In the genomic region with DNA sequence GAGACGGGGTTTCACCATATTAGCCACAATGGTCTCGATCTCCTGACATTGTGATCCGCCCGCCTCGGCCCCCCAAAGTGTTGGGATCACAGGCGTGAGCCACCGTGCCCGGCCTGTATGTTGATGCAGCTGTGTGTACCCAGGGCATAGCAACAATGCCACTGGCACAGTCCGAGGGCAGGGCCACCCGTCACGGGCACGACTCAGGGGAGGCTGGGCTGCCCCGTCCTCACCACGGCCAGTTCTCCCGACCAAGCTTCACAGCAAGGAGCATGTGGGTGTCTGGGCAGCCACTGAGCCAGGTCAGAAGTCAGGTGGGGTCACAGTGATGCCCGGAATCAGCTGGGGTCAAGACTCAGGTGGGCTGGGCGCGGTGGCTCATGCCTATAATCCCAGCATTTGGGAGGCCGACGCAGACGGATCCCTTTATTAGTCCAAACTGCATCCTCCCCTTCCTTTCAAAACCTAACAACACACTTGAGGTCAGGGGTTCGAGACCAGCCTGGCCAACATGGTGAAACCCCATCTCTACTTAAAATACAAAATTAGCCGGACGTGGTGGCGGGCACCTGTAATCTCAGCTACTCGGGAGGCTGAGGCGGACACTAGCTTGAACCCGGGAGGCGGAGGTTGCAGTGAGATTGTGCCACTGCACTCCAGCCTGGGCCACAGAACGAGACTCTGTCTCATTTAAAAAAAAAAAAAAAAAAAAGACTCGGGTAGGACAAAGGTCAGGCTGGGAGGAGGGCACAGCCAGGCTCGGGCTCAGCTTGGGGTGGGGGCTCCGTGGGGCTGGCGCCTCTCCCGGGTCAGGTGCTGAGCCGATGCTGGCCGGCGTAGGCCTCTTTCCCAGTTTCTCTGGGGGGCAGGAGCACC, we compare ENCODE assay signal across 9 cellular contexts. TPM values are rescaled to one million over a fixed set of nuclear protein-coding genes. Genes with fewer than 3 reads are reported as not detected.
DNase-seq lines count a peak whose midpoint lies in the region; ATAC-seq and TF ChIP-seq lines count a peak whose summit lies in the region.
"Had no signal": no experiment of that assay in that cellular context is flagged by ENCODE, and none has a peak within 500 bp of the region (broad histone marks: within the 10 kb centered on the region; RNA-seq: fewer than 3 reads in every experiment).

No MANE protein-coding gene starts in this region.

- H3K27me3 Mint-ChIP-seq in CD4-positive, alpha-beta memory T cell, result peaks cover 0 to 3% of the 10 kb centered on the region in 2 donors
- H3K27me3 Mint-ChIP-seq in endothelial cell (ENCODE audit: unreplicated experiment), result peaks cover 8% of the 10 kb centered on the region

- H3K27ac Mint-ChIP-seq in CD4-positive, alpha-beta memory T cell, result peak overlapping the region; percentile 58 to 93 (median 88)
- H3K27ac Mint-ChIP-seq in endothelial cell (ENCODE audit: unreplicated experiment), result peak overlapping the region; percentile 61

- H2BK15ac ChIP-seq in neuronal stem cell (ENCODE audit: low read length), result peak overlapping the region; percentile 54

- peak overlapping the region; percentile 62; the same call in 1 of the 2 replicates for H2AFZ ChIP-seq in OCI-LY7 (ENCODE audit: low read length)
- peak overlapping the region; percentile 97 for H2AFZ ChIP-seq in neuronal stem cell (ENCODE audit: low read length)

- H3K36me3 ChIP-seq in CD4-positive, alpha-beta memory T cell (ENCODE audit: insufficient read depth, low read length), result peaks cover under 1% of the 10 kb centered on the region
- H3K36me3 ChIP-seq in OCI-LY7 (ENCODE audit: insufficient read depth, low read length) (no peaks in the 10 kb centered on the region; the same call in 1 of the 2 replicates), neuronal stem cell (replicated peaks in 1 of 2; ENCODE audit: control insufficient read depth in 2 of 2, insufficient read depth in 2 of 2, low read length in 2 of 2) (peaks cover 5 to 18% of the 10 kb centered on the region in 2 donors)

- H4K8ac ChIP-seq in neuronal stem cell (ENCODE audit: low read depth, low read length), result no peak overlapping the region

- H3K9me3 ChIP-seq in CD4-positive, alpha-beta memory T cell (ENCODE audit: control insufficient read depth in 1 of 2, low read length in 2 of 2), result no peaks in the 10 kb centered on the region
- H3K9me3 ChIP-seq in OCI-LY7 (ENCODE audit: low read length) (no peaks in the 10 kb centered on the region), neuronal stem cell (replicated peaks in 1 of 2; ENCODE audit: control insufficient read depth in 2 of 2, insufficient read depth in 1 of 2, low read depth in 1 of 2, low read length in 2 of 2) (no peaks in the 10 kb centered on the region)

- no CpG with 5 or more reads among the region's 38 CpGs for WGBS in neuronal stem cell (ENCODE audit: extremely low coverage in 2 of 2, insufficient read length in 2 of 2, insufficient replicate concordance in 1 of 2), 2 donors

- no TSS peak for BruUV-seq in OCI-LY7 (replicated peaks; lab: Mats Ljungman, UMichigan)

- CTCF ChIA-PET in CD4-positive, alpha-beta memory T cell (lab: Charles Lee; ENCODE audit: partially characterized antibody), result interaction anchor here (1.3 to 5.7 kb wide), 2 partner anchors 19 to 24 kb away, joined by 5 to 48 read pairs; no protein-coding TSS in a partner anchor
- CTCF ChIA-PET in OCI-LY7 (lab: Charles Lee; ENCODE audit: unreplicated experiment), result interaction anchor here (0.6 to 0.7 kb wide), 2 partner anchors 20 to 25 kb away, joined by 5 to 8 read pairs; no protein-coding TSS in a partner anchor

- no peak for ATAC-seq in HG03442 (IDR thresholded peaks at IDR 0.05; ENCODE audit: unreplicated experiment)

- H3K4me3 ChIP-seq in CD4-positive, alpha-beta memory T cell (ENCODE audit: low read length in 2 of 2), result peak overlapping the region in 1 of 2 donors; percentile 61
- peak overlapping the region; percentile 96 for H3K4me3 ChIP-seq in OCI-LY7 (ENCODE audit: low read depth, low read length, poor library complexity, severe bottlenecking)
- H3K4me3 ChIP-seq in neuronal stem cell (ENCODE audit: low read length in 2 of 2), result peak overlapping the region; percentile 90 to 97

- H3K4me2 ChIP-seq in OCI-LY7 (ENCODE audit: low read length), result peak overlapping the region; percentile 45
- peak overlapping the region; percentile 86 for H3K4me2 ChIP-seq in neuronal stem cell (ENCODE audit: insufficient read depth, low read length, poor library complexity, severe bottlenecking)

- H3K36me3 Mint-ChIP-seq in CD4-positive, alpha-beta memory T cell, result peaks cover 0 to 3% of the 10 kb centered on the region in 2 donors
- H3K36me3 Mint-ChIP-seq in endothelial cell (ENCODE audit: low read depth, unreplicated experiment), result no peaks in the 10 kb centered on the region

- H3K23ac ChIP-seq in neuronal stem cell (ENCODE audit: low read depth, low read length, poor library complexity), result peak overlapping the region; percentile 99

- peaks cover 7% of the 10 kb centered on the region; the same call in 1 of the 2 replicates for H3K79me2 ChIP-seq in OCI-LY7 (ENCODE audit: insufficient read depth, low read depth, low read length)

- peak overlapping the region; percentile 95 for H2AK5ac ChIP-seq in neuronal stem cell (ENCODE audit: low read depth, low read length)

- H4K91ac ChIP-seq in neuronal stem cell (ENCODE audit: low read depth, low read length, poor library complexity), result peak overlapping the region; percentile 94

- H3K4me1 ChIP-seq in CD4-positive, alpha-beta memory T cell (ENCODE audit: insufficient read depth, low read length), result peaks cover 25% of the 10 kb centered on the region
- H3K4me1 ChIP-seq in OCI-LY7 (ENCODE audit: insufficient read depth, low read length, poor library complexity, severe bottlenecking) (peaks cover 17% of the 10 kb centered on the region), neuronal stem cell (ENCODE audit: control insufficient read depth in 2 of 2, insufficient read depth in 1 of 2, low read depth in 1 of 2, low read length in 2 of 2) (peaks cover 12 to 17% of the 10 kb centered on the region in 2 donors)

- peak overlapping the region; percentile 79 to 87 (median 84) for H3K4me3 Mint-ChIP-seq in CD4-positive, alpha-beta memory T cell
- H3K4me3 Mint-ChIP-seq in endothelial cell (ENCODE audit: unreplicated experiment), result peak overlapping the region; percentile 88

- H3K9ac ChIP-seq in neuronal stem cell (ENCODE audit: low read depth, low read length, poor library complexity), result peak overlapping the region; percentile 94

- POLR2A ChIA-PET in CD4-positive, alpha-beta memory T cell (lab: Charles Lee; ENCODE audit: partially characterized antibody), result interaction anchor here (0.7 to 6.5 kb wide), 10 partner anchors 8 to 133 kb away, joined by 3 to 111 read pairs (median 10); a partner anchor contains a TSS
- POLR2A ChIA-PET in OCI-LY7 (lab: Charles Lee), result interaction anchor here (2.4 kb wide), 1 partner anchor 19 kb away, joined by 9 read pairs; no protein-coding TSS in a partner anchor

- H3K4me1 Mint-ChIP-seq in CD4-positive, alpha-beta memory T cell, result peaks cover 6 to 26% (median 10%) of the 10 kb centered on the region in 4 donors
- H3K4me1 Mint-ChIP-seq in endothelial cell (ENCODE audit: unreplicated experiment), result peaks cover 7% of the 10 kb centered on the region

- no peaks in the 10 kb centered on the region for H3K27me3 ChIP-seq in CD4-positive, alpha-beta memory T cell (ENCODE audit: insufficient read depth, low read length)
- no peaks in the 10 kb centered on the region for H3K27me3 ChIP-seq in neuronal stem cell (ENCODE audit: control insufficient read depth in 3 of 3, insufficient read depth in 3 of 3, low read depth in 1 of 3, low read length in 3 of 3)

- no peak for DNase-seq in CD4-positive, alpha-beta memory T cell
- no peak for DNase-seq in OCI-LY7 (ENCODE audit: low spot score)
- DNase-seq in endothelial cell (ENCODE audit: low spot score), result no peak
- DNase-seq in neuronal stem cell (ENCODE audit: low spot score), result no peak
- DNase-seq in amniotic stem cell (lab: John Stamatoyannopoulos, UW), result no peak
- no peak for DNase-seq in NCI-H748 (lab: John Stamatoyannopoulos, UW; ENCODE audit: unreplicated experiment)
- DNase-seq in NCI-H1930 (lab: John Stamatoyannopoulos, UW), result no peak

- H3K18ac ChIP-seq in neuronal stem cell (ENCODE audit: low read length), result peak overlapping the region; percentile 97

- H2BK120ac ChIP-seq in neuronal stem cell (ENCODE audit: low read depth, low read length), result peak overlapping the region; percentile 91

- peak overlapping the region; percentile 81 for H3K27ac ChIP-seq in CD4-positive, alpha-beta memory T cell (ENCODE audit: low read depth, low read length)
- H3K27ac ChIP-seq in OCI-LY7 (ENCODE audit: low read depth, low read length, poor library complexity, severe bottlenecking) (peak overlapping the region; percentile 50), neuronal stem cell (replicated peaks; ENCODE audit: low read length) (peak overlapping the region; percentile 97)

- no peak for TF ChIP-seq CTCF in OCI-LY7 (conservative IDR thresholded peaks at IDR 0.05; ENCODE audit: low read length)
- TF ChIP-seq CTCF in endothelial cell (IDR thresholded peaks at IDR 0.05; ENCODE audit: unreplicated experiment), result no peak

- H2BK5ac ChIP-seq in neuronal stem cell (ENCODE audit: low read length), result peak overlapping the region; percentile 99

- no peak overlapping the region for H3K4ac ChIP-seq in neuronal stem cell (ENCODE audit: low read length)

- H4K20me1 ChIP-seq in OCI-LY7 (ENCODE audit: insufficient read depth, low read length), result peaks cover 8% of the 10 kb centered on the region

- intact Hi-C loops in CD4-positive, alpha-beta memory T cell (cut with micrococcal nuclease), result loop anchor here (1.0 to 5.0 kb wide), 4 partner anchors 13 to 82 kb away; a partner anchor contains a TSS
- intact Hi-C loops in OCI-LY7 (cut with micrococcal nuclease; ENCODE audit: unreplicated experiment), result loop anchor here (5.0 kb wide), 1 partner anchor 42 kb away; a partner anchor contains a TSS

- H2BK12ac ChIP-seq in neuronal stem cell (ENCODE audit: low read length), result peak overlapping the region; percentile 82

- no peaks in the 10 kb centered on the region for H3K9me3 Mint-ChIP-seq in CD4-positive, alpha-beta memory T cell
- H3K9me3 Mint-ChIP-seq in endothelial cell (ENCODE audit: unreplicated experiment), result no peaks in the 10 kb centered on the region

- peaks cover 31% of the 10 kb centered on the region for H3K79me1 ChIP-seq in neuronal stem cell (ENCODE audit: low read depth, low read length)

- H3K14ac ChIP-seq in neuronal stem cell (ENCODE audit: low read length), result no peak overlapping the region

- H3K9me2 ChIP-seq in OCI-LY7 (ENCODE audit: insufficient read depth, low read length), result no peaks in the 10 kb centered on the region

RNA-seq across cellular contexts. Expression of a gene that starts 1.2 kb away (rescaled TPM):
- total RNA-seq in CD4-positive, alpha-beta memory T cell, result 10 to 100 TPM; 44.4 to 46.6 TPM
- 10 to 100 TPM; 26.7 to 44.0 TPM for polyA plus RNA-seq in CD4-positive, alpha-beta memory T cell
- 65.2 and 77.2 TPM in 2 replicates for total RNA-seq in OCI-LY7 (2014; rRNA removed; shearing (Covaris generic))
- total RNA-seq in OCI-LY7 (2022) (58.0 and 58.2 TPM in 2 replicates), endothelial cell (ENCODE audit: unreplicated experiment) (126 TPM)
- 109 TPM for polyA plus RNA-seq in neuronal stem cell (2013, experiment 1 of 2)
- polyA plus RNA-seq in neuronal stem cell (2013, experiment 2 of 2), result 105 TPM

RNA-seq across cellular contexts. Expression of a gene that starts 13.5 kb away (rescaled TPM):
- total RNA-seq in CD4-positive, alpha-beta memory T cell, result 10 to 100 TPM; 25.5 to 28.7 TPM
- polyA plus RNA-seq in CD4-positive, alpha-beta memory T cell, result 100 to 1,000 TPM in 1 of 2 donors, 10 to 100 TPM in 1; 82.1 to 122 TPM
- total RNA-seq in OCI-LY7 (2014; rRNA removed; shearing (Covaris generic)), result not detected in 2 replicates
- total RNA-seq in OCI-LY7 (2022), result not detected in 2 replicates
- total RNA-seq in endothelial cell (ENCODE audit: unreplicated experiment), result not detected
- polyA plus RNA-seq in neuronal stem cell (2013, experiment 1 of 2), result 0.04 TPM
- 0.06 TPM for polyA plus RNA-seq in neuronal stem cell (2013, experiment 2 of 2)

RNA-seq across cellular contexts. Expression of a gene that starts 23.1 kb away (rescaled TPM):
- total RNA-seq in CD4-positive, alpha-beta memory T cell, result 10 to 100 TPM; 31.8 to 32.0 TPM
- polyA plus RNA-seq in CD4-positive, alpha-beta memory T cell, result 10 to 100 TPM; 22.2 to 37.6 TPM
- total RNA-seq in OCI-LY7 (2014; rRNA removed; shearing (Covaris generic)), result 17.2 and 25.6 TPM in 2 replicates
- total RNA-seq in OCI-LY7 (2022) (20.8 and 24.4 TPM in 2 replicates), endothelial cell (ENCODE audit: unreplicated experiment) (18.0 TPM)
- polyA plus RNA-seq in neuronal stem cell (2013, experiment 1 of 2), result 6.3 TPM
- polyA plus RNA-seq in neuronal stem cell (2013, experiment 2 of 2), result 6.2 TPM

RNA-seq across cellular contexts. Expression of a gene that starts 34.1 kb away (rescaled TPM):
- total RNA-seq in CD4-positive, alpha-beta memory T cell, result 1 to 10 TPM; 1.5 to 1.9 TPM
- polyA plus RNA-seq in CD4-positive, alpha-beta memory T cell, result under 1 TPM; 0.11 to 0.24 TPM
- 0.26 and 0.69 TPM in 2 replicates for total RNA-seq in OCI-LY7 (2014; rRNA removed; shearing (Covaris generic))
- 2.0 TPM in 2 replicates for total RNA-seq in OCI-LY7 (2022)
- 6.5 TPM for total RNA-seq in endothelial cell (ENCODE audit: unreplicated experiment)
- 0.89 TPM for polyA plus RNA-seq in neuronal stem cell (2013, experiment 1 of 2)
- polyA plus RNA-seq in neuronal stem cell (2013, experiment 2 of 2), result 0.91 TPM
- total RNA-seq: SK-MEL-5 had no signal

RNA-seq across cellular contexts. Expression of a gene that starts 42.0 kb away (rescaled TPM):
- 100 to 1,000 TPM; 150 to 151 TPM for total RNA-seq in CD4-positive, alpha-beta memory T cell
- 100 to 1,000 TPM; 332 to 346 TPM for polyA plus RNA-seq in CD4-positive, alpha-beta memory T cell
- 158 and 180 TPM in 2 replicates for total RNA-seq in OCI-LY7 (2014; rRNA removed; shearing (Covaris generic))
- total RNA-seq in OCI-LY7 (2022) (189 and 197 TPM in 2 replicates), endothelial cell (ENCODE audit: unreplicated experiment) (353 TPM)
- polyA plus RNA-seq in neuronal stem cell (2013, experiment 1 of 2), result 596 TPM
- polyA plus RNA-seq in neuronal stem cell (2013, experiment 2 of 2), result 585 TPM

Comparison
In these comparisons a context has a peak if more than half of its experiments do, and no peak if none do; other contexts are left out.
1. RNA of a gene that starts 13.5 kb away (total RNA-seq): 25.5 to 28.7 TPM in CD4-positive, alpha-beta memory T cell; not detected in OCI-LY7 and not detected in endothelial cell (single experiment); every median in the first group is over 10 times any median in the second.
2. Peak in every context shown above with its lines, with median percentiles within 50 percentile points of each other: H3K27ac ChIP-seq.